Comparison of ENCODE assay signal across 12 cellular contexts in the genomic region with DNA sequence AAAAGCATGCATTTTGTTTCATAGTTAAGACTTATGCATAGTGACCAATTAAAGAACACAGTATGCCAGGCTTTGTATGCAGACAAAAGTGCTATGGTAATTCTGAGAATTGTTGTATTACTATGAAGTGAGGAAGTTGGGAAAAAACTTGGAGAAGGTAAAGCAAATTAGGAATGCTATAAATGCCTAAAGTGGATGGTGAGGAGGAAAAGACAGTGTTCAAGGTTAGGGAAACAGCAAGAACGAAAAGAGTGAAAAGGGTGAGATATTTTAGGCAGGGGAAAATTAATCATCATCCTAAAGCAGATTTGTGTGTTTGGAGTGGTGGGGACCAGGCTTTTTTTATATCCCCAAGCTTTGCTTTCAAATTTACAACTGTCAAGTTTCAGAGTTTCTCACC.
"Had no signal": no experiment of that assay in that cellular context is flagged by ENCODE, and none has a peak within 500 bp of the region (broad histone marks: within the 10 kb centered on the region; RNA-seq: fewer than 3 reads in every experiment).

No MANE protein-coding gene starts in this region.

- ATAC-seq: effector memory CD8-positive, alpha-beta T cell; left cardiac atrium; lower lobe of right lung had no signal

- H3K4me1 ChIP-seq: ascending aorta had no signal

- H3K27ac Mint-ChIP-seq: activated CD4-positive, alpha-beta T cell treated with anti-CD3 and anti-CD28 coated beads, Interleukin-2, amount 10 ng/mL, durations not matched to agents 7 days and 5 days; effector memory CD8-positive, alpha-beta T cell had no signal

- H3K4me3 ChIP-seq: ascending aorta, lower lobe of right lung, transverse colon had no signal

- DNase-seq: activated CD4-positive, alpha-beta T cell treated with anti-CD3 and anti-CD28 coated beads, Interleukin-2, amount 10 ng/mL, durations not matched to agents 7 days and 5 days; activated CD8-positive, alpha-beta memory T cell treated with anti-CD3 and anti-CD28 coated beads for 24 hours; activated naive CD4-positive, alpha-beta T cell; dermis blood vessel endothelial cell; effector memory CD8-positive, alpha-beta T cell; foreskin melanocyte; left cardiac atrium; lower lobe of right lung; stimulated activated CD4-positive, alpha-beta T cell treated with anti-CD3 and anti-CD28 coated beads, Interleukin-4, amount 100 ng/mL, for 24 hours; stimulated activated naive CD4-positive, alpha-beta T cell treated with Interleukin-2 at 50 U/mL for 16 hours; transverse colon had no signal

- H3K27me3 ChIP-seq: ascending aorta, transverse colon had no signal

- H3K36me3 ChIP-seq: ascending aorta, lower lobe of right lung, transverse colon had no signal

- H3K27ac ChIP-seq: ascending aorta, lower lobe of right lung, transverse colon had no signal

- H3K9me3 Mint-ChIP-seq: activated CD4-positive, alpha-beta T cell treated with anti-CD3 and anti-CD28 coated beads, Interleukin-2, amount 10 ng/mL, durations not matched to agents 7 days and 5 days; effector memory CD8-positive, alpha-beta T cell had no signal

- H3K4me3 Mint-ChIP-seq: activated CD4-positive, alpha-beta T cell treated with anti-CD3 and anti-CD28 coated beads, Interleukin-2, amount 10 ng/mL, durations not matched to agents 7 days and 5 days; effector memory CD8-positive, alpha-beta T cell had no signal
